1 cellular context compared by ENCODE assay signal in the genomic region with DNA sequence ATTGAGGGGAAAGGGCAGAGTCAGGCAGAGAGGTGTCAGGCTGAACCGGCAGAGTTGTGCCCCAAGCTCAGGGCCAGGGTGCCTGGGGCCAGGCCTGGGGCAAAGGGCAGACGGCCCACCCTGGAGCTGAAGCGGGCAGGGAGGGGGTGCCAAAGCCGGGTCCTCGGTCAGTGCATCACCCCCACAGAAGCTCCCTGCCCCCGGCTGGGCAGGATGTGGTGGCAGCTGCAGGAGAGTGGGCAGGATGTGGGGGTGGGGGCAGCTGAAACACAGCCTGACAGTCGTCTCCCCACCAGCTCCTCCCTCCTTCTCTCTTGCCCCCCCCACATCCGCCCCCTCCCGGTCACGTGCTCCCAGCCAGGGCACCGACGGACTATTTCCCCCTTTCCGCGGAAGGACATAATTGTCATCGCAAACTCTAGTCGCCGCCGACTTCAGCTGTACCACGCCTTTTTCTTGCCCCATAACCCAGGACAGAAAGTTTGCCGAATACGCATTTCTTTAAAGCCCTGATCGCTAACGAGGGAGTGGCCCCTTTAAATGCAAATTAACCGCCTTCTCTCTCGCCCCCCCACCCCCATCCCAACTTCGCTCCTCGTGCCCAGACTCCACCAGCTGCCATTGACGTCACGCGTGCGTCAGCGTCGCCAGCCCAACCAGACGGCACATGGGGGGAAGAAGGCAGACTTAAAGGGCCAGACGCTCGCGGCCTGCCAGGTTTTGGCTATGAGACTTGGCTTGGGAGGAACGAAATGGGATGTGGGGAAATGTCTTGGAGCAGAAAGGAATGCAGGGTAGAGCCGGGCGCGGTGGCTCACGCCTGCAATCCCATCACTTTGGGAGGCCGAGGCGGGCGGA.
TF ChIP-seq lines count a peak whose summit lies in the region.

No MANE protein-coding gene starts in this region.

TF ChIP-seq in GM12878, 131 proteins besides CTCF, POLR2A, EP300 and RAD21 (continued from another document and continues in another):
- peak; percentile 90 for TF ChIP-seq ZNF687 (IDR thresholded peaks at IDR 0.05)
- TF ChIP-seq, protein P1, sequence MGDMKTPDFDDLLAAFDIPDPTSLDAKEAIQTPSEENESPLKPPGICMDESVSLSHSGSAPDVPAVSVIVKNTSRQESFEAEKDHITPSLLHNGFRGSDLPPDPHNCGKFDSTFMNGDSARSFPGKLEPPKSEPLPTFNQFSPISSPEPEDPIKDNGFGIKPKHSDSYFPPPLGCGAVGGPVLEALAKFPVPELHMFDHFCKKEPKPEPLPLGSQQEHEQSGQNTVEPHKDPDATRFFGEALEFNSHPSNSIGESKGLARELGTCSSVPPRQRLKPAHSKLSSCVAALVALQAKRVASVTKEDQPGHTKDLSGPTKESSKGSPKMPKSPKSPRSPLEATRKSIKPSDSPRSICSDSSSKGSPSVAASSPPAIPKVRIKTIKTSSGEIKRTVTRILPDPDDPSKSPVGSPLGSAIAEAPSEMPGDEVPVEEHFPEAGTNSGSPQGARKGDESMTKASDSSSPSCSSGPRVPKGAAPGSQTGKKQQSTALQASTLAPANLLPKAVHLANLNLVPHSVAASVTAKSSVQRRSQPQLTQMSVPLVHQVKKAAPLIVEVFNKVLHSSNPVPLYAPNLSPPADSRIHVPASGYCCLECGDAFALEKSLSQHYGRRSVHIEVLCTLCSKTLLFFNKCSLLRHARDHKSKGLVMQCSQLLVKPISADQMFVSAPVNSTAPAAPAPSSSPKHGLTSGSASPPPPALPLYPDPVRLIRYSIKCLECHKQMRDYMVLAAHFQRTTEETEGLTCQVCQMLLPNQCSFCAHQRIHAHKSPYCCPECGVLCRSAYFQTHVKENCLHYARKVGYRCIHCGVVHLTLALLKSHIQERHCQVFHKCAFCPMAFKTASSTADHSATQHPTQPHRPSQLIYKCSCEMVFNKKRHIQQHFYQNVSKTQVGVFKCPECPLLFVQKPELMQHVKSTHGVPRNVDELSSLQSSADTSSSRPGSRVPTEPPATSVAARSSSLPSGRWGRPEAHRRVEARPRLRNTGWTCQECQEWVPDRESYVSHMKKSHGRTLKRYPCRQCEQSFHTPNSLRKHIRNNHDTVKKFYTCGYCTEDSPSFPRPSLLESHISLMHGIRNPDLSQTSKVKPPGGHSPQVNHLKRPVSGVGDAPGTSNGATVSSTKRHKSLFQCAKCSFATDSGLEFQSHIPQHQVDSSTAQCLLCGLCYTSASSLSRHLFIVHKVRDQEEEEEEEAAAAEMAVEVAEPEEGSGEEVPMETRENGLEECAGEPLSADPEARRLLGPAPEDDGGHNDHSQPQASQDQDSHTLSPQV (IDR thresholded peaks at IDR 0.05): peak; percentile 97
- peak; percentile 95 for TF ChIP-seq DPF2 (IDR thresholded peaks at IDR 0.05)
- peak in 1 of 2 experiments; percentile 98; a peak in 2 of 3 replicates for TF ChIP-seq EGR1 (IDR thresholded peaks at IDR 0.05; ENCODE audit: borderline replicate concordance in 1 of 2, low read depth in 2 of 2, low read length in 2 of 2)
- TF ChIP-seq KLF5 (IDR thresholded peaks at IDR 0.05; ENCODE audit: partially characterized antibody): peak; percentile 78
- no peak for TF ChIP-seq ELK1 (IDR thresholded peaks at IDR 0.05; ENCODE audit: low read depth, low read length)
- TF ChIP-seq BRCA1 (IDR thresholded peaks at IDR 0.05; ENCODE audit: low read depth, low read length): peak; percentile 40; the same call in 1 of the 2 replicates
- peak; percentile 93 for TF ChIP-seq MLLT1 (IDR thresholded peaks at IDR 0.05)
- TF ChIP-seq RAD51 (IDR thresholded peaks at IDR 0.05): peak; percentile 94
- peak; percentile 97 for TF ChIP-seq CREM (IDR thresholded peaks at IDR 0.05; ENCODE audit: low read depth)
- peak; percentile 63 for TF ChIP-seq BMI1 (IDR thresholded peaks at IDR 0.05; ENCODE audit: borderline replicate concordance)
- peak; percentile 56; the same call in 1 of the 2 replicates for TF ChIP-seq LARP7 (IDR thresholded peaks at IDR 0.05)
- TF ChIP-seq SMARCA5 (IDR thresholded peaks at IDR 0.05): 0 out of 2 replicates have a peak, but pooled peaks have one; percentile 5
- peak; percentile 74 for TF ChIP-seq BCL11A (IDR thresholded peaks at IDR 0.05; ENCODE audit: low read depth, low read length)
- peak; percentile 80 to 88 for TF ChIP-seq IKZF2 (IDR thresholded peaks at IDR 0.05)
- TF ChIP-seq POLR2AphosphoS2 (IDR thresholded peaks at IDR 0.05; ENCODE audit: low read depth, low read length): no peak
- TF ChIP-seq CHD4 (IDR thresholded peaks at IDR 0.05): no peak
- TF ChIP-seq GATAD2B (conservative IDR thresholded peaks at IDR 0.05; ENCODE audit: low read depth): peak; percentile 98
- TF ChIP-seq POU2F2 (IDR thresholded peaks at IDR 0.05; ENCODE audit: borderline replicate concordance, low read depth, low read length): peak; percentile 99; the same call in 2 of the 3 replicates
- no peak for TF ChIP-seq CREB1 (IDR thresholded peaks at IDR 0.05; ENCODE audit: low read depth)
- no peak for TF ChIP-seq FOXM1 (IDR thresholded peaks at IDR 0.05; ENCODE audit: low read depth, low read length)
- 0 out of 2 replicates have a peak, but pooled peaks have one; percentile 24 for TF ChIP-seq NKRF (conservative IDR thresholded peaks at IDR 0.05)
- TF ChIP-seq HDAC2 (IDR thresholded peaks at IDR 0.05): no peak
- TF ChIP-seq SIX5 (IDR thresholded peaks at IDR 0.05; ENCODE audit: low read depth, low read length, severe bottlenecking): no peak
- peak; percentile 83; the same call in 1 of the 2 replicates for TF ChIP-seq STAT1 (conservative IDR thresholded peaks at IDR 0.05)
- TF ChIP-seq SMAD1 (IDR thresholded peaks at IDR 0.05; ENCODE audit: low read depth, partially characterized antibody): peak; percentile 63
- TF ChIP-seq, protein P2, sequence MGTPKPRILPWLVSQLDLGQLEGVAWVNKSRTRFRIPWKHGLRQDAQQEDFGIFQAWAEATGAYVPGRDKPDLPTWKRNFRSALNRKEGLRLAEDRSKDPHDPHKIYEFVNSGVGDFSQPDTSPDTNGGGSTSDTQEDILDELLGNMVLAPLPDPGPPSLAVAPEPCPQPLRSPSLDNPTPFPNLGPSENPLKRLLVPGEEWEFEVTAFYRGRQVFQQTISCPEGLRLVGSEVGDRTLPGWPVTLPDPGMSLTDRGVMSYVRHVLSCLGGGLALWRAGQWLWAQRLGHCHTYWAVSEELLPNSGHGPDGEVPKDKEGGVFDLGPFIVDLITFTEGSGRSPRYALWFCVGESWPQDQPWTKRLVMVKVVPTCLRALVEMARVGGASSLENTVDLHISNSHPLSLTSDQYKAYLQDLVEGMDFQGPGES (IDR thresholded peaks at IDR 0.05): no peak
- peak; percentile 52 for TF ChIP-seq MYC (IDR thresholded peaks at IDR 0.05; ENCODE audit: insufficient read depth, insufficient read length, insufficient replicate concordance, low read length, severe bottlenecking)
- no peak for TF ChIP-seq RUNX3 (IDR thresholded peaks at IDR 0.05; ENCODE audit: low read length)
- no peak for TF ChIP-seq FOS (IDR thresholded peaks at IDR 0.05; ENCODE audit: borderline replicate concordance, extremely low read depth, insufficient read length)
- peak; percentile 88 for TF ChIP-seq SP1 (IDR thresholded peaks at IDR 0.05; ENCODE audit: low read depth, low read length)
- TF ChIP-seq IKZF1 (conservative IDR thresholded peaks at IDR 0.05): peak; percentile 85
- peak; percentile 39; the same call in 1 of the 2 replicates for TF ChIP-seq ZBTB33 (IDR thresholded peaks at IDR 0.05)
